ENCODE assay signal across 11 cellular contexts in genomic region chr9:124284237-124284831, GRCh38. TPM values are rescaled to one million over a fixed set of nuclear protein-coding genes. Genes with fewer than 3 reads are reported as not detected.
DNase-seq lines count a peak whose midpoint lies in the region; ATAC-seq and TF ChIP-seq lines count a peak whose summit lies in the region.
"Had no signal": no experiment of that assay in that cellular context is flagged by ENCODE, and none has a peak within 500 bp of the region (broad histone marks: within the 10 kb centered on the region; RNA-seq: fewer than 3 reads in every experiment).

No MANE protein-coding gene starts in this region.

- H3K79me2 ChIP-seq in SU-DHL-6 (ENCODE audit: insufficient read depth, low read length), result peaks cover 99% of the 10 kb centered on the region

- H3K9me2 ChIP-seq in SU-DHL-6 (replicated peaks; ENCODE audit: insufficient read depth, low read length), result no peaks in the 10 kb centered on the region

- H3K4me1 Mint-ChIP-seq in neural crest cell, result peaks cover 65% of the 10 kb centered on the region

- TF ChIP-seq POLR2A in upper lobe of left lung (IDR thresholded peaks at IDR 0.05), result no peak

- H2AFZ ChIP-seq in SU-DHL-6 (ENCODE audit: low read depth, low read length, severe bottlenecking), result no peak overlapping the region

- peak in 1 of 4 donors; percentile 39 for TF ChIP-seq EP300 in upper lobe of left lung (IDR thresholded peaks at IDR 0.05)

- H3K4me2 ChIP-seq in SU-DHL-6 (ENCODE audit: low read depth, low read length, poor library complexity, severe bottlenecking), result peak overlapping the region; percentile 69

- WGBS in upper lobe of left lung, 2 donors, result 63 to 70% methylated on average over 11 to 18 of the region's 18 CpGs

- DNase-seq in fibroblast of the aortic adventitia (ENCODE audit: low read depth) (peak; percentile 49), neural crest cell (ENCODE audit: low read depth, low spot score) (no peak), upper lobe of left lung (peak in 1 of 2 donors; percentile 45), SKM-1 treated with dmso at 0.1 percent for 144 hours (lab: John Stamatoyannopoulos, UW; ENCODE audit: unreplicated experiment) (no peak)
- DNase-seq: activated CD4-positive, CD25-positive, alpha-beta regulatory T cell treated with anti-CD3 and anti-CD28 coated beads, Interleukin-2, amount 50 U/mL, for 72 hours; activated gamma-delta T cell; NCI-H2171 treated with DMSO at 0.1 percent for 48 hours had no signal

- H3K9me3 ChIP-seq in SU-DHL-6 (ENCODE audit: insufficient read depth, low read length), result no peaks in the 10 kb centered on the region
- no peaks in the 10 kb centered on the region for H3K9me3 ChIP-seq in upper lobe of left lung

- peak overlapping the region; percentile 98 for H3K27ac ChIP-seq in SU-DHL-6 (ENCODE audit: low read depth, low read length)
- peak overlapping the region; percentile 76 to 87 (median 82) for H3K27ac ChIP-seq in upper lobe of left lung

- H4K20me1 ChIP-seq in SU-DHL-6 (ENCODE audit: low read depth, low read length), result peaks cover 3% of the 10 kb centered on the region; the same call in 1 of the 2 replicates

- peak overlapping the region; percentile 78 for H3K4me3 Mint-ChIP-seq in neural crest cell

- TF ChIP-seq CTCF in SU-DHL-6 (IDR thresholded peaks at IDR 0.05; ENCODE audit: insufficient read depth, low read length, poor library complexity, severe bottlenecking) (no peak), fibroblast of the aortic adventitia (IDR thresholded peaks at IDR 0.05; ENCODE audit: insufficient read depth, low read length) (no peak), neural crest cell (conservative IDR thresholded peaks at IDR 0.05) (no peak), upper lobe of left lung (IDR thresholded peaks at IDR 0.05) (no peak)

- peak overlapping the region; percentile 6 for H3K4me3 ChIP-seq in SU-DHL-6 (ENCODE audit: insufficient read depth, low read length, poor library complexity, severe bottlenecking)
- no peak overlapping the region for H3K4me3 ChIP-seq in fibroblast of the aortic adventitia (ENCODE audit: low read depth, low read length)
- no peak overlapping the region for H3K4me3 ChIP-seq in upper lobe of left lung

- no peaks in the 10 kb centered on the region; the same call in 1 of the 2 replicates for H3K36me3 ChIP-seq in SU-DHL-6 (ENCODE audit: low read length)
- no peaks in the 10 kb centered on the region for H3K36me3 ChIP-seq in upper lobe of left lung

- H3K9ac ChIP-seq in SU-DHL-6 (ENCODE audit: low read length), result peak overlapping the region; percentile 61

- no peaks in the 10 kb centered on the region for H3K9me3 Mint-ChIP-seq in neural crest cell

- ATAC-seq in upper lobe of left lung (ENCODE audit: low FRiP score in 2 of 2), result no peak
- ATAC-seq in HG02970 (IDR thresholded peaks at IDR 0.05; ENCODE audit: low FRiP score, unreplicated experiment), result no peak
- ATAC-seq in HG03460 (IDR thresholded peaks at IDR 0.05; ENCODE audit: unreplicated experiment), result no peak
- no peak for ATAC-seq in GM19035 (IDR thresholded peaks at IDR 0.05; ENCODE audit: unreplicated experiment)

- no peaks in the 10 kb centered on the region for H3K27me3 Mint-ChIP-seq in neural crest cell (ENCODE audit: low read depth)

- peaks cover 78 to 80% (median 79%) of the 10 kb centered on the region in 4 donors for H3K4me1 ChIP-seq in upper lobe of left lung

- peak overlapping the region; percentile 19 for H3K27ac Mint-ChIP-seq in neural crest cell (ENCODE audit: unreplicated experiment)

- H3K27me3 ChIP-seq in SU-DHL-6 (ENCODE audit: low read length) (no peaks in the 10 kb centered on the region), upper lobe of left lung (no peaks in the 10 kb centered on the region)

- H3K36me3 Mint-ChIP-seq in neural crest cell (ENCODE audit: low read depth), result no peaks in the 10 kb centered on the region

- peaks cover 35% of the 10 kb centered on the region for H3F3A ChIP-seq in SU-DHL-6 (ENCODE audit: insufficient read depth)

RNA-seq across cellular contexts. Expression of gene NEK6, which starts 26.6 kb away (rescaled TPM):
- total RNA-seq in fibroblast of the aortic adventitia (ENCODE audit: low replicate concordance) (44.7 and 64.3 TPM in 2 replicates), neural crest cell (31.7 and 31.9 TPM in 2 replicates), upper lobe of left lung (100 to 1,000 TPM in 2 of 6 donors, 10 to 100 TPM in 4; 33.8 to 144 (median 59.7) TPM)
